8 cellular contexts compared by ENCODE assay signal in the genomic region with DNA sequence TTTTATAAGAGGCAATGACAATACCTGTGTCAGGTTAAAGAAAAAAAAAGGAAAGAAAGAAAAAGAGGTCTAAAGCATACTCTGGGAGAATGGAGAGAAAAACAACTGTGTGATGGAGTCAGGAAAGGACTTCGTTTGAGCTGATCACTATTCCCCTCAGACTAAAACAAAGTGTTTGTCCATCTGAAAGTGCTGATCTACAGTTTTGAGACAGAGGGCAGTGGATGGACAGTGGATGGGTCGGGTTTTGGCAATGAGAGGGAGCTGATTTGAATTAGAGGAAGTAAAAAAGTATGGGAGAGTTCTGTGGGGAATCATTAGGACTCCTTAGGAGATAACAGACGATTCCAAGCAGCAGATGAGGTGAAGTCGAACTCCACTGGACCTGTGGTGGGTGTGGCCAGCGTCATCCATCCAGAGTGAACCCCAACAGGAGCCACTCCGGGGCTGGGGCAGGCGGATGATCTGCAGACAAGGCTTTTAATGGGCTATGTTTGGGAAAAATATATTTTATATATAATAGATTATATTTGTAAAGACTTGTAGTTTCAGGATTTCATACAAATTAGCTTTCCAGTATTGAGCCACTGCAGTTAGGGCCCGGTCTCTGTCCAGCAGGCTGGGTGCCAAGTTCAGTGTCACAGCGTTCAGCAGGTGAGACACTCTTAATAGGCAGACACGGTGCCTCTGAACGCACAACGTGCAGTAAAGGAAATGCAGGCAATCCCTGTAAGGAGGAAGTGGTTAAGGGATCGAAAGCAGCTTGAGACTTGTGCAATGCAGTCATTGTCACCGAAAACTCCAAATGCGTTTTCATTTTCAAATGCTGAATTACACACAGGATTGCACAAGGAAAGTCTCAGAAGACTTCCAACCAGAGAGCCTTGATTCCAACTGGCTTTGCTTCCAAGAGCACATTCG.
DNase-seq lines count a peak whose midpoint lies in the region; ATAC-seq, FAIRE-seq and TF ChIP-seq lines count a peak whose summit lies in the region.

No MANE protein-coding gene starts in this region.

- intact Hi-C loops in HepG2 (cut with micrococcal nuclease; ENCODE audit: unreplicated experiment) (no loop called here), tibial artery (cut with DNase I; ENCODE audit: low total_unique reads) (no loop called here), Caco-2 (cut with micrococcal nuclease; ENCODE audit: unreplicated experiment) (loop anchor here (2.0 kb wide), 1 partner anchor 65 kb away; no protein-coding TSS in a partner anchor)

- no peaks in the 10 kb centered on the region for H3K27me3 ChIP-seq in BLaER1 treated with 17β-estradiol and CSF1 and Interleukin-3, amounts not matched to agents 10 nM and 100 nM
- H3K27me3 ChIP-seq in HepG2 (ENCODE audit: control insufficient read depth in 1 of 2, insufficient read depth in 2 of 2, low read length in 2 of 2) (no peaks in the 10 kb centered on the region), tibial artery (no peaks in the 10 kb centered on the region), Caco-2 (replicated peaks; ENCODE audit: control insufficient read depth, insufficient read depth, low read length) (no peaks in the 10 kb centered on the region)

- no peaks in the 10 kb centered on the region for H3K36me3 Mint-ChIP-seq in activated naive CD8-positive, alpha-beta T cell treated with anti-CD3 and anti-CD28 coated beads for 36 hours
- H3K36me3 Mint-ChIP-seq in Caco-2 (ENCODE audit: insufficient read depth, unreplicated experiment): no peaks in the 10 kb centered on the region

- TF ChIP-seq RAD21 in HepG2 (CRISPR knock-in tag; IDR thresholded peaks at IDR 0.05): no peak

- H3K9ac ChIP-seq in BLaER1 treated with 17β-estradiol and CSF1 and Interleukin-3, amounts not matched to agents 10 nM and 100 nM: peak overlapping the region; percentile 24 to 77 (median 71); a peak in 20 of 22 replicates
- no peak overlapping the region for H3K9ac ChIP-seq in HepG2 (ENCODE audit: insufficient read depth, low read depth, low read length)

- peak overlapping the region in 7 of 10 experiments; percentile 7 to 34 (median 29); a peak in 8 of 20 replicates for H3K4me3 ChIP-seq in BLaER1 treated with 17β-estradiol and CSF1 and Interleukin-3, amounts not matched to agents 10 nM and 100 nM
- H3K4me3 ChIP-seq in HepG2 (replicated peaks in 1 of 3; ENCODE audit: insufficient read depth in 1 of 3, low read depth in 2 of 3, low read length in 3 of 3): no peak overlapping the region
- H3K4me3 ChIP-seq in tibial artery: peak overlapping the region; percentile 9 to 14
- H3K4me3 ChIP-seq in Caco-2 (ENCODE audit: low read depth, low read length): no peak overlapping the region

- peak overlapping the region; percentile 64 to 94 (median 87); a peak in 21 of 22 replicates for H3K27ac ChIP-seq in BLaER1 treated with 17β-estradiol and CSF1 and Interleukin-3, amounts not matched to agents 10 nM and 100 nM
- H3K27ac ChIP-seq in HepG2 (ENCODE audit: extremely low read length, insufficient read depth, low read length) (no peak overlapping the region), tibial artery (no peak overlapping the region)

- TF ChIP-seq CTCF in HepG2 (CRISPR knock-in tag; IDR thresholded peaks at IDR 0.05) (no peak), tibial artery (IDR thresholded peaks at IDR 0.05) (no peak), Caco-2 (IDR thresholded peaks at IDR 0.05; ENCODE audit: insufficient read depth in 1 of 2, low read depth in 1 of 2, low read length in 1 of 2, severe bottlenecking in 1 of 2, unreplicated experiment in 1 of 2) (no peak)

- FAIRE-seq in HepG2 (lab: Jason Lieb, UNC): no peak

- H4K20me1 ChIP-seq in BLaER1 treated with 17β-estradiol and CSF1 and Interleukin-3, amounts not matched to agents 10 nM and 100 nM: no peaks in the 10 kb centered on the region
- H4K20me1 ChIP-seq in HepG2 (ENCODE audit: insufficient read depth, low read length): no peaks in the 10 kb centered on the region

- TF ChIP-seq POLR2A in HepG2 (IDR thresholded peaks at IDR 0.05; ENCODE audit: insufficient read depth in 1 of 2, low read depth in 2 of 2, low read length in 2 of 2): no peak

- H3K9me3 ChIP-seq in BLaER1 treated with 17β-estradiol and CSF1 and Interleukin-3, amounts not matched to agents 10 nM and 100 nM (replicated peaks in 1 of 11): peaks cover 0 to 39% (median 0%) of the 10 kb centered on the region in 11 experiments; a peak in 6 of 22 replicates
- H3K9me3 ChIP-seq in HepG2 (ENCODE audit: low read length): no peaks in the 10 kb centered on the region
- no peaks in the 10 kb centered on the region for H3K9me3 ChIP-seq in tibial artery
- no peaks in the 10 kb centered on the region for H3K9me3 ChIP-seq in Caco-2

- H3K4me1 Mint-ChIP-seq in activated naive CD8-positive, alpha-beta T cell treated with anti-CD3 and anti-CD28 coated beads for 36 hours: peaks cover 37% of the 10 kb centered on the region
- H3K4me1 Mint-ChIP-seq in Caco-2 (ENCODE audit: low read depth, unreplicated experiment): peaks cover 11% of the 10 kb centered on the region

- H2AFZ ChIP-seq in HepG2 (ENCODE audit: low read length): no peak overlapping the region

- CTCF ChIA-PET in HepG2 (lab: Yijun Ruan, JAX; ENCODE audit: low intra/inter-chr PET ratio, low total read pairs) (no interaction called here), Caco-2 (lab: Charles Lee) (interaction anchor here (0.9 kb wide), 1 partner anchor 62 kb away, joined by 4 read pairs; a partner anchor contains a TSS)

- no peak for TF ChIP-seq EP300 in HepG2 (IDR thresholded peaks at IDR 0.05; ENCODE audit: low read depth in 2 of 2, low read length in 2 of 2)
- no peak for TF ChIP-seq EP300 in HepG2 (CRISPR knock-in tag; IDR thresholded peaks at IDR 0.05; ENCODE audit: borderline replicate concordance)

- ATAC-seq in GM19035 (IDR thresholded peaks at IDR 0.05; ENCODE audit: unreplicated experiment) (peak; percentile 100), HG03103 (IDR thresholded peaks at IDR 0.05; ENCODE audit: low read depth, unreplicated experiment) (peak; percentile 100), HepG2 (no peak)

- in situ Hi-C loops in HepG2 (cut with HindIII; ENCODE audit: extremely low pct_ligation_motif_present, low pct_unique_long_range_greater_than_20kb): no loop called here

- BruUV-seq in HepG2 (replicated peaks; lab: Mats Ljungman, UMichigan) (no TSS peak), Caco-2 (replicated peaks; lab: Mats Ljungman, UMichigan) (no TSS peak)

- peaks cover 3% of the 10 kb centered on the region for H3K9me3 Mint-ChIP-seq in activated naive CD8-positive, alpha-beta T cell treated with anti-CD3 and anti-CD28 coated beads for 36 hours
- peaks cover 23% of the 10 kb centered on the region for H3K9me3 Mint-ChIP-seq in Caco-2 (ENCODE audit: unreplicated experiment)

- peak overlapping the region; percentile 58 for H3K4me3 Mint-ChIP-seq in activated naive CD8-positive, alpha-beta T cell treated with anti-CD3 and anti-CD28 coated beads for 36 hours
- H3K4me3 Mint-ChIP-seq in Caco-2 (ENCODE audit: unreplicated experiment): no peak overlapping the region

- H3K4me1 ChIP-seq in BLaER1 treated with 17β-estradiol and CSF1 and Interleukin-3, amounts not matched to agents 10 nM and 100 nM: peaks cover 12 to 75% (median 51%) of the 10 kb centered on the region in 10 experiments; a peak in 19 of 20 replicates
- H3K4me1 ChIP-seq in HepG2 (ENCODE audit: insufficient read depth, low read length) (no peaks in the 10 kb centered on the region), tibial artery (no peaks in the 10 kb centered on the region), Caco-2 (no peaks in the 10 kb centered on the region)

- H3K79me2 ChIP-seq in HepG2 (ENCODE audit: insufficient read depth, low read length): no peaks in the 10 kb centered on the region

- H3K27me3 Mint-ChIP-seq in activated naive CD8-positive, alpha-beta T cell treated with anti-CD3 and anti-CD28 coated beads for 36 hours: no peaks in the 10 kb centered on the region
- H3K27me3 Mint-ChIP-seq in Caco-2 (ENCODE audit: insufficient read depth, unreplicated experiment): no peaks in the 10 kb centered on the region

- 5% methylated on average over 16 of the region's 16 CpGs for WGBS in HepG2 (ENCODE audit: low lambda C conversion rate)

- no peaks in the 10 kb centered on the region; a peak in 1 of 22 replicates for H3K36me3 ChIP-seq in BLaER1 treated with 17β-estradiol and CSF1 and Interleukin-3, amounts not matched to agents 10 nM and 100 nM
- H3K36me3 ChIP-seq in HepG2 (replicated peaks in 1 of 2; ENCODE audit: control insufficient read depth in 1 of 2, insufficient read depth in 2 of 2, low read length in 2 of 2) (no peaks in the 10 kb centered on the region), tibial artery (no peaks in the 10 kb centered on the region), Caco-2 (ENCODE audit: control insufficient read depth, insufficient read depth, low read length) (no peaks in the 10 kb centered on the region)

- no peak overlapping the region for H3K27ac Mint-ChIP-seq in activated naive CD8-positive, alpha-beta T cell treated with anti-CD3 and anti-CD28 coated beads for 36 hours
- H3K27ac Mint-ChIP-seq in Caco-2 (ENCODE audit: unreplicated experiment): no peak overlapping the region

- peak; percentile 93 for DNase-seq in OCI-M1 (lab: John Stamatoyannopoulos, UW)
- DNase-seq in activated naive CD8-positive, alpha-beta T cell treated with anti-CD3 and anti-CD28 coated beads for 36 hours: peak; percentile 54
- DNase-seq in HepG2 (ENCODE audit: low spot score): no peak
- DNase-seq in tibial artery: peak in 1 of 2 donors; percentile 48
- DNase-seq in Caco-2: no peak

- POLR2A ChIA-PET in HepG2 (lab: Yijun Ruan, JAX) (no interaction called here), Caco-2 (lab: Charles Lee) (no interaction called here)

- H3K4me2 ChIP-seq in BLaER1 treated with 17β-estradiol and CSF1 and Interleukin-3, amounts not matched to agents 10 nM and 100 nM: peak overlapping the region; percentile 36 to 88 (median 72)
- H3K4me2 ChIP-seq in HepG2 (ENCODE audit: low read depth, low read length): 0 out of 2 replicates have a peak overlapping the region, but pooled peaks have one; percentile 23

TF ChIP-seq in HepG2, 621 proteins besides CTCF, POLR2A, EP300 and RAD21 (continues in another document):
- TF ChIP-seq BORCS8-MEF2B (CRISPR knock-in tag; IDR thresholded peaks at IDR 0.05) (no peak), ESRRA (CRISPR knock-in tag; IDR thresholded peaks at IDR 0.05; ENCODE audit: low read depth) (no peak), TBX2 (CRISPR knock-in tag; IDR thresholded peaks at IDR 0.05; ENCODE audit: borderline replicate concordance) (no peak), CHCHD3 (CRISPR knock-in tag; IDR thresholded peaks at IDR 0.05) (no peak), MTA1 (CRISPR knock-in tag; IDR thresholded peaks at IDR 0.05; ENCODE audit: borderline replicate concordance) (no peak), RAD51 (IDR thresholded peaks at IDR 0.05; ENCODE audit: borderline replicate concordance) (no peak), TOPORS (CRISPR knock-in tag; IDR thresholded peaks at IDR 0.05) (no peak)

Comparison
In these comparisons a context has a peak if more than half of its experiments do, and no peak if none do; other contexts are left out.
1. H3K27ac ChIP-seq: peak in BLaER1 treated with 17β-estradiol and CSF1 and Interleukin-3, amounts not matched to agents 10 nM and 100 nM (11 of 11); none in HepG2 (single experiment) and tibial artery (0 of 2).
2. H3K4me3 ChIP-seq: peak in BLaER1 treated with 17β-estradiol and CSF1 and Interleukin-3, amounts not matched to agents 10 nM and 100 nM (7 of 10) and tibial artery (2 of 2); none in HepG2 (0 of 3) and Caco-2 (single experiment).
3. DNase-seq: peak in OCI-M1 (single experiment) and activated naive CD8-positive, alpha-beta T cell treated with anti-CD3 and anti-CD28 coated beads for 36 hours (single experiment); none in HepG2 (single experiment) and Caco-2 (0 of 2).